Comparison of ENCODE assay signal across 11 cellular contexts in the genomic region with DNA sequence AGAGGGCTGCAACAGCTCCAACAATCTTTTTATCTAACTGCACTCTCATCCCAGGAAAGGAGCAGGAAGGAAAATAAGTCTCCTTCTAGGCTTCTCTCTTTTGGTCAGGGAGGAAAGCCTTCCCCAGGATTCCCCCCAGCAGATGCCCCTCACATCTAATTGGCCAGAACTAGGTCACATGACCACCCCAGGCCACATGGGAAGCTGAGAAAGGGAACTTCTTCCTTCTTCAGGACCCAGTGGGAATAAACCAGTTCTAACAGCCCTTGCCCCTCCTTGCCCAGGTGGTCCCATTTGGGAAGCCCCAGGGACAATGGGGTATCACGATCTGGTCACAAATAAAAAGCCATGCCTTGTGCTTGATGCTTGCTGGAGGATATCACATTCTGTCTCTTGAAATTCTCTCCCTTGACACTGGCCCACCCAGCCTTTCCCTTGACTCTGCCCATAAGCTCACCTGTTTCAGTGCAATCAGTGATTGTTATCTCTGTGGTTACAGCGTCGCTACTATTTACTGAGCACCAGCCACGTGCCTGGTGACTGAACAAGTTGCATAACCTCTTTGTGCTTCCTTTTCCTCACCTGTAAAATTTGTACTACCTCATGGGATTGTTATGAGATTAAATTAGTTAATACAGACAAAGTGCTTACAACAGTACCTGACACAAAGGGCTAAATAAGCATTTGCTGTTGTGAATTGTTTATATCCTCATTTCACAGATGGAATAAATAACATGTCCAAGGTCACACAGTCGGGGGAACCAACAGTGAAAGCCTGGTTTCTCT. TPM values are rescaled to one million over a fixed set of nuclear protein-coding genes. Genes with fewer than 3 reads are reported as not detected.
DNase-seq lines count a peak whose midpoint lies in the region; ATAC-seq and TF ChIP-seq lines count a peak whose summit lies in the region.
"Had no signal": no experiment of that assay in that cellular context is flagged by ENCODE, and none has a peak within 500 bp of the region (broad histone marks: within the 10 kb centered on the region; RNA-seq: fewer than 3 reads in every experiment).

No MANE protein-coding gene starts in this region.

- no peak for TF ChIP-seq CTCF in Peyer's patch (IDR thresholded peaks at IDR 0.05)
- no peak for TF ChIP-seq CTCF in type B pancreatic cell (conservative IDR thresholded peaks at IDR 0.05)

- H3K27me3 Mint-ChIP-seq in activated naive CD4-positive, alpha-beta T cell treated with anti-CD3 and anti-CD28 coated beads, Interleukin-2, amount 10 ng/mL, durations not matched to agents 7 days and 5 days: peaks cover 13% of the 10 kb centered on the region
- peaks cover 7% of the 10 kb centered on the region for H3K27me3 Mint-ChIP-seq in type B pancreatic cell

- no peak for TF ChIP-seq POLR2A in Peyer's patch (IDR thresholded peaks at IDR 0.05)

- H3K9me3 ChIP-seq in Peyer's patch: no peaks in the 10 kb centered on the region
- H3K9me3 ChIP-seq: SK-N-SH had no signal

- H3K36me3 Mint-ChIP-seq in activated naive CD4-positive, alpha-beta T cell treated with anti-CD3 and anti-CD28 coated beads, Interleukin-2, amount 10 ng/mL, durations not matched to agents 7 days and 5 days: no peaks in the 10 kb centered on the region
- H3K36me3 Mint-ChIP-seq in activated naive CD4-positive, alpha-beta T cell treated with anti-CD3 and anti-CD28 coated beads, Interleukin-2, amount 50 U/mL, for 72 hours: no peaks in the 10 kb centered on the region
- H3K36me3 Mint-ChIP-seq in type B pancreatic cell: no peaks in the 10 kb centered on the region

- H3K27ac Mint-ChIP-seq in activated naive CD4-positive, alpha-beta T cell treated with anti-CD3 and anti-CD28 coated beads, Interleukin-2, amount 10 ng/mL, durations not matched to agents 7 days and 5 days: peak overlapping the region; percentile 60
- H3K27ac Mint-ChIP-seq in activated naive CD4-positive, alpha-beta T cell treated with anti-CD3 and anti-CD28 coated beads, Interleukin-2, amount 50 U/mL, for 72 hours: no peak overlapping the region
- H3K27ac Mint-ChIP-seq in type B pancreatic cell: peak overlapping the region; percentile 89
- H3K27ac Mint-ChIP-seq: nephron had no signal

- no peaks in the 10 kb centered on the region for H3K36me3 ChIP-seq in Peyer's patch

- CTCF ChIA-PET in activated naive CD4-positive, alpha-beta T cell treated with anti-CD3 and anti-CD28 coated beads, Interleukin-2, amount 10 ng/mL, durations not matched to agents 7 days and 5 days (lab: Charles Lee): interaction anchor here (1.0 to 1.1 kb wide), 2 partner anchors 40 to 82 kb away, joined by 3 read pairs; no protein-coding TSS in a partner anchor

- H3K4me3 Mint-ChIP-seq in activated naive CD4-positive, alpha-beta T cell treated with anti-CD3 and anti-CD28 coated beads, Interleukin-2, amount 10 ng/mL, durations not matched to agents 7 days and 5 days: no peak overlapping the region
- H3K4me3 Mint-ChIP-seq in type B pancreatic cell: peak overlapping the region; percentile 32
- H3K4me3 Mint-ChIP-seq: nephron had no signal

- H3K4me3 ChIP-seq in Peyer's patch: no peak overlapping the region

- ATAC-seq in activated naive CD4-positive, alpha-beta T cell treated with anti-CD3 and anti-CD28 coated beads, Interleukin-2, amount 50 U/mL, for 72 hours: no peak
- ATAC-seq in esophagus mucosa (peak; percentile 45), HG02642 (IDR thresholded peaks at IDR 0.05; ENCODE audit: poor library complexity, unreplicated experiment) (no peak)

- peak overlapping the region; percentile 57 to 90 (median 76) for H3K27ac ChIP-seq in Peyer's patch

- H3K9me3 Mint-ChIP-seq in activated naive CD4-positive, alpha-beta T cell treated with anti-CD3 and anti-CD28 coated beads, Interleukin-2, amount 10 ng/mL, durations not matched to agents 7 days and 5 days: no peaks in the 10 kb centered on the region
- H3K9me3 Mint-ChIP-seq in activated naive CD4-positive, alpha-beta T cell treated with anti-CD3 and anti-CD28 coated beads, Interleukin-2, amount 50 U/mL, for 72 hours: peaks cover 7 to 8% of the 10 kb centered on the region in 2 donors
- H3K9me3 Mint-ChIP-seq in type B pancreatic cell: peaks cover 4% of the 10 kb centered on the region
- H3K9me3 Mint-ChIP-seq: nephron had no signal

- DNase-seq in activated naive CD4-positive, alpha-beta T cell treated with anti-CD3 and anti-CD28 coated beads, Interleukin-2, amount 10 ng/mL, durations not matched to agents 7 days and 5 days: peak; percentile 59
- DNase-seq in activated naive CD4-positive, alpha-beta T cell treated with anti-CD3 and anti-CD28 coated beads, Interleukin-2, amount 50 U/mL, for 72 hours (ENCODE audit: low spot score in 2 of 2): no peak
- DNase-seq in Peyer's patch (peak in 2 of 3 donors; percentile 45 to 88), type B pancreatic cell (ENCODE audit: extremely low spot score, unreplicated experiment) (no peak), iPS-NIHi7 (ENCODE audit: extremely low spot score) (no peak), Kasumi-1 (lab: John Stamatoyannopoulos, UW) (no peak)
- DNase-seq: DMS 273 treated with DMSO at 0.1 percent for 48 hours, SK-N-SH had no signal

- peaks cover 59% of the 10 kb centered on the region for H3K4me1 Mint-ChIP-seq in activated naive CD4-positive, alpha-beta T cell treated with anti-CD3 and anti-CD28 coated beads, Interleukin-2, amount 10 ng/mL, durations not matched to agents 7 days and 5 days
- H3K4me1 Mint-ChIP-seq in type B pancreatic cell (ENCODE audit: unreplicated experiment): peaks cover 10% of the 10 kb centered on the region
- H3K4me1 Mint-ChIP-seq: nephron had no signal

- H3K27me3 ChIP-seq in Peyer's patch: no peaks in the 10 kb centered on the region

- H3K4me1 ChIP-seq in Peyer's patch: peaks cover 0 to 24% (median 6%) of the 10 kb centered on the region in 4 donors

RNA-seq across cellular contexts. Expression of gene TACR2, which starts 9.0 kb away (rescaled TPM):
- under 1 TPM in 1 of 2 donors, not detected in 1; 0.16 TPM for total RNA-seq in activated naive CD4-positive, alpha-beta T cell treated with anti-CD3 and anti-CD28 coated beads, Interleukin-2, amount 50 U/mL, for 72 hours
- total RNA-seq in Peyer's patch (10 to 100 TPM in 1 of 4 donors, 1 to 10 TPM in 2, not detected in 1; 1.1 to 11.1 (median 3.2) TPM), esophagus mucosa (1.2 TPM), type B pancreatic cell (ENCODE audit: low replicate concordance) (not detected in 2 replicates)

RNA-seq across cellular contexts. Expression of gene TSPAN15, which starts 25.6 kb away (rescaled TPM):
- 1 to 10 TPM; 1.3 to 1.9 TPM for total RNA-seq in activated naive CD4-positive, alpha-beta T cell treated with anti-CD3 and anti-CD28 coated beads, Interleukin-2, amount 50 U/mL, for 72 hours
- 100 to 1,000 TPM in 2 of 4 donors, 10 to 100 TPM in 2; 32.2 to 110 (median 94.4) TPM for total RNA-seq in Peyer's patch
- total RNA-seq in esophagus mucosa: 3.4 TPM
- total RNA-seq in type B pancreatic cell (ENCODE audit: low replicate concordance): 19.4 and 19.7 TPM in 2 replicates

Comparison
In these comparisons a context has a peak if more than half of its experiments do, and no peak if none do; other contexts are left out.
1. DNase-seq: peak in activated naive CD4-positive, alpha-beta T cell treated with anti-CD3 and anti-CD28 coated beads, Interleukin-2, amount 10 ng/mL, durations not matched to agents 7 days and 5 days (single experiment) and Peyer's patch (2 of 3); none in activated naive CD4-positive, alpha-beta T cell treated with anti-CD3 and anti-CD28 coated beads, Interleukin-2, amount 50 U/mL, for 72 hours (0 of 2), type B pancreatic cell (single experiment), iPS-NIHi7 (single experiment) and Kasumi-1 (0 of 2).
2. H3K27ac Mint-ChIP-seq: peak in activated naive CD4-positive, alpha-beta T cell treated with anti-CD3 and anti-CD28 coated beads, Interleukin-2, amount 10 ng/mL, durations not matched to agents 7 days and 5 days (single experiment) and type B pancreatic cell (single experiment); none in activated naive CD4-positive, alpha-beta T cell treated with anti-CD3 and anti-CD28 coated beads, Interleukin-2, amount 50 U/mL, for 72 hours (0 of 2).